1 cellular context compared by ENCODE assay signal in genomic region chr14:105267820-105268548, GRCh38.
TF ChIP-seq lines count a peak whose summit lies in the region.

No MANE protein-coding gene starts in this region.

TF ChIP-seq in HCT116, 20 proteins besides CTCF, POLR2A, EP300 and RAD21 (continued from another document):
- no peak for TF ChIP-seq ZBTB33 (IDR thresholded peaks at IDR 0.05; ENCODE audit: extremely low read depth, insufficient replicate concordance, low read length)
- TF ChIP-seq, protein P1, sequence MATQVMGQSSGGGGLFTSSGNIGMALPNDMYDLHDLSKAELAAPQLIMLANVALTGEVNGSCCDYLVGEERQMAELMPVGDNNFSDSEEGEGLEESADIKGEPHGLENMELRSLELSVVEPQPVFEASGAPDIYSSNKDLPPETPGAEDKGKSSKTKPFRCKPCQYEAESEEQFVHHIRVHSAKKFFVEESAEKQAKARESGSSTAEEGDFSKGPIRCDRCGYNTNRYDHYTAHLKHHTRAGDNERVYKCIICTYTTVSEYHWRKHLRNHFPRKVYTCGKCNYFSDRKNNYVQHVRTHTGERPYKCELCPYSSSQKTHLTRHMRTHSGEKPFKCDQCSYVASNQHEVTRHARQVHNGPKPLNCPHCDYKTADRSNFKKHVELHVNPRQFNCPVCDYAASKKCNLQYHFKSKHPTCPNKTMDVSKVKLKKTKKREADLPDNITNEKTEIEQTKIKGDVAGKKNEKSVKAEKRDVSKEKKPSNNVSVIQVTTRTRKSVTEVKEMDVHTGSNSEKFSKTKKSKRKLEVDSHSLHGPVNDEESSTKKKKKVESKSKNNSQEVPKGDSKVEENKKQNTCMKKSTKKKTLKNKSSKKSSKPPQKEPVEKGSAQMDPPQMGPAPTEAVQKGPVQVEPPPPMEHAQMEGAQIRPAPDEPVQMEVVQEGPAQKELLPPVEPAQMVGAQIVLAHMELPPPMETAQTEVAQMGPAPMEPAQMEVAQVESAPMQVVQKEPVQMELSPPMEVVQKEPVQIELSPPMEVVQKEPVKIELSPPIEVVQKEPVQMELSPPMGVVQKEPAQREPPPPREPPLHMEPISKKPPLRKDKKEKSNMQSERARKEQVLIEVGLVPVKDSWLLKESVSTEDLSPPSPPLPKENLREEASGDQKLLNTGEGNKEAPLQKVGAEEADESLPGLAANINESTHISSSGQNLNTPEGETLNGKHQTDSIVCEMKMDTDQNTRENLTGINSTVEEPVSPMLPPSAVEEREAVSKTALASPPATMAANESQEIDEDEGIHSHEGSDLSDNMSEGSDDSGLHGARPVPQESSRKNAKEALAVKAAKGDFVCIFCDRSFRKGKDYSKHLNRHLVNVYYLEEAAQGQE (IDR thresholded peaks at IDR 0.05; ENCODE audit: low read depth), result no peak
- no peak for TF ChIP-seq ZFX (IDR thresholded peaks at IDR 0.05)
- TF ChIP-seq, protein P2, sequence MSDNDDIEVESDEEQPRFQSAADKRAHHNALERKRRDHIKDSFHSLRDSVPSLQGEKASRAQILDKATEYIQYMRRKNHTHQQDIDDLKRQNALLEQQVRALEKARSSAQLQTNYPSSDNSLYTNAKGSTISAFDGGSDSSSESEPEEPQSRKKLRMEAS (IDR thresholded peaks at IDR 0.05), result no peak
- TF ChIP-seq POLR2AphosphoS5 (IDR thresholded peaks at IDR 0.05; ENCODE audit: low read depth, low read length), result no peak
- no peak for TF ChIP-seq JUND (IDR thresholded peaks at IDR 0.05)
- TF ChIP-seq YY1 (IDR thresholded peaks at IDR 0.05; ENCODE audit: extremely low read depth, insufficient replicate concordance, low read depth, low read length), result no peak
- no peak for TF ChIP-seq SP1 (IDR thresholded peaks at IDR 0.05; ENCODE audit: low read depth)
- no peak for TF ChIP-seq CBX3 (IDR thresholded peaks at IDR 0.05; ENCODE audit: low read depth)
